In the genomic region with DNA sequence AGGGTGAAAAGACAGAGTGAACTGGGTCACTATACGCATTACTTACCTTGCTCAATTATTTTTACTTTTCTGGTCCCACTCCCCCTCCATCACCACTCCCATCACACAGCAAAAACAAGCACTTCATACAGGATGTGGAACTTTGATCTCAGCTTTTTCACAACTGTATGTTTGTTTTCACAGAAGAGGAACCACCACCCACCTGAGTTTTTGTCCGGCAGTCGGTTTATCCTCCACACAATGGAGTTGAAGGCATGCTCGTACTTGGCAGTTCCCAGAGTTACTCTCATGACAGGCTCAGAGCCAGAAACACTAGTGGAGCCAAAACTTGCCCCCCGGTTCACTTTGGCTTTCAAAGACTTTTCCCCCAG, we compare ENCODE assay signal across 16 cellular contexts. TPM values are rescaled to one million over a fixed set of nuclear protein-coding genes. Genes with fewer than 3 reads are reported as not detected.
DNase-seq lines count a peak whose midpoint lies in the region; ATAC-seq, FAIRE-seq and TF ChIP-seq lines count a peak whose summit lies in the region.
"Had no signal": no experiment of that assay in that cellular context is flagged by ENCODE, and none has a peak within 500 bp of the region (broad histone marks: within the 10 kb centered on the region; RNA-seq: fewer than 3 reads in every experiment).

No MANE protein-coding gene starts in this region.

- H3K18ac ChIP-seq in trophoblast cell (ENCODE audit: low read length) = no peak overlapping the region

- H3K9ac ChIP-seq in trophoblast cell (ENCODE audit: low read length) = no peak overlapping the region

- ATAC-seq in GM19025 (IDR thresholded peaks at IDR 0.05; ENCODE audit: low read depth, unreplicated experiment) = peak; percentile 34
- peak; percentile 24 for ATAC-seq in HG02938 (IDR thresholded peaks at IDR 0.05; ENCODE audit: unreplicated experiment)
- no peak for ATAC-seq in pancreas

- H3K4me1 Mint-ChIP-seq in brain = peaks cover 30% of the 10 kb centered on the region

- H3K4me1 ChIP-seq in trophoblast cell (ENCODE audit: control insufficient read depth in 1 of 2, insufficient read depth in 2 of 2, low read length in 2 of 2) (peaks cover 14 to 31% of the 10 kb centered on the region in 2 experiments), pancreas (no peaks in the 10 kb centered on the region)
- H3K4me1 ChIP-seq: upper lobe of left lung had no signal

- H3K9me3 ChIP-seq in trophoblast cell (ENCODE audit: insufficient read depth, low read depth, low read length) (no peaks in the 10 kb centered on the region), pancreas (no peaks in the 10 kb centered on the region)
- H3K9me3 ChIP-seq: esophagus squamous epithelium, upper lobe of left lung had no signal

- H3K23ac ChIP-seq in trophoblast cell (ENCODE audit: low read length) = no peak overlapping the region

- peaks cover 2% of the 10 kb centered on the region for H3K79me1 ChIP-seq in trophoblast cell (ENCODE audit: low read length)

- H3K14ac ChIP-seq in trophoblast cell (ENCODE audit: low read length) = no peak overlapping the region

- WGBS in trophoblast cell (ENCODE audit: extremely low coverage, insufficient coverage, insufficient read length) = no CpG with 5 or more reads among the region's 5 CpGs
- WGBS in pancreas, 2 donors = 85% methylated on average over 5 of the region's 5 CpGs

- H3K4me3 Mint-ChIP-seq in brain = no peak overlapping the region
- H3K4me3 Mint-ChIP-seq: mesothelial cell of epicardium had no signal

- H2BK120ac ChIP-seq in trophoblast cell (ENCODE audit: insufficient read depth, low read length, poor library complexity) = no peak overlapping the region

- no peak for DNase-seq in GM12891 (ENCODE audit: insufficient read length, low spot score)
- DNase-seq in trophoblast cell = no peak
- DNase-seq in pancreas = no peak
- DNase-seq in stimulated activated CD4-positive, alpha-beta T cell treated with anti-CD3 and anti-CD28 coated beads, Interleukin-15, amount 100 ng/mL, for 24 hours = no peak
- no peak for DNase-seq in H7
- DNase-seq: activated CD4-positive, alpha-beta T cell treated with anti-CD3 and anti-CD28 coated beads for 1 hour; Calu3; esophagus squamous epithelium; MV-4-11; stimulated activated CD4-positive, alpha-beta T cell treated with anti-CD3 and anti-CD28 coated beads, Interleukin-4, amount 100 ng/mL, for 1 hour; upper lobe of left lung had no signal

- H4K12ac ChIP-seq in trophoblast cell (ENCODE audit: low read depth, low read length) = no peak overlapping the region

- H2BK12ac ChIP-seq in trophoblast cell (ENCODE audit: low read length) = no peak overlapping the region

- H3K9me3 Mint-ChIP-seq in brain = no peaks in the 10 kb centered on the region
- H3K9me3 Mint-ChIP-seq: mesothelial cell of epicardium had no signal

- no peak overlapping the region for H4K91ac ChIP-seq in trophoblast cell (ENCODE audit: low read depth, low read length)

- H3K27ac Mint-ChIP-seq in brain = peak overlapping the region in 4 of 5 experiments; percentile 57 to 85 (median 79)
- H3K27ac Mint-ChIP-seq: mesothelial cell of epicardium had no signal

- TF ChIP-seq CTCF in brain (conservative IDR thresholded peaks at IDR 0.05) (no peak), pancreas (IDR thresholded peaks at IDR 0.05) (no peak)

- H2AK5ac ChIP-seq in trophoblast cell (ENCODE audit: low read length) = no peak overlapping the region

- FAIRE-seq in GM12891 (lab: Jason Lieb, UNC) = no peak
- FAIRE-seq in pancreas (lab: Jason Lieb, UNC) = no peak
- FAIRE-seq: H1 had no signal

- no peak overlapping the region for H2AFZ ChIP-seq in trophoblast cell (ENCODE audit: insufficient read depth, low read length, poor library complexity)

- TF ChIP-seq POLR2A in GM12891 (IDR thresholded peaks at IDR 0.05; ENCODE audit: low read depth, low read length) = no peak

- H3K36me3 ChIP-seq in trophoblast cell (ENCODE audit: control insufficient read depth in 1 of 2, insufficient read depth in 2 of 2, low read length in 2 of 2) (peaks cover 12 to 21% of the 10 kb centered on the region in 2 experiments), pancreas (no peaks in the 10 kb centered on the region), H7 (replicated peaks; ENCODE audit: control insufficient read depth, insufficient read depth, low read length) (no peaks in the 10 kb centered on the region; the same call in none of the 2 replicates)
- H3K36me3 ChIP-seq: upper lobe of left lung had no signal

- H3K27me3 ChIP-seq in trophoblast cell (ENCODE audit: insufficient read depth, low read length) = no peaks in the 10 kb centered on the region
- no peaks in the 10 kb centered on the region for H3K27me3 ChIP-seq in pancreas
- H3K27me3 ChIP-seq in H7 (ENCODE audit: control insufficient read depth, insufficient read depth, low read length) = no peaks in the 10 kb centered on the region
- H3K27me3 ChIP-seq: esophagus squamous epithelium, upper lobe of left lung had no signal

- intact Hi-C loops in pancreas (cut with DNase I) = loop anchor here in 1 of 3 donors (10.0 kb wide), 1 partner anchor 178 kb away; no protein-coding TSS in a partner anchor

- no peaks in the 10 kb centered on the region for H3K27me3 Mint-ChIP-seq in brain

- H2BK5ac ChIP-seq in trophoblast cell (ENCODE audit: low read depth, low read length, poor library complexity) = no peak overlapping the region

- H4K8ac ChIP-seq in trophoblast cell (ENCODE audit: low read depth, low read length) = no peak overlapping the region

- peaks cover 14% of the 10 kb centered on the region for H3K36me3 Mint-ChIP-seq in brain

- H3K4me3 ChIP-seq in trophoblast cell (ENCODE audit: low read depth, low read length) (no peak overlapping the region), pancreas (no peak overlapping the region), H7 (ENCODE audit: insufficient read depth, low read depth, low read length) (no peak overlapping the region)
- H3K4me3 ChIP-seq: esophagus squamous epithelium, upper lobe of left lung had no signal

- no peak overlapping the region for H3K4me2 ChIP-seq in trophoblast cell (ENCODE audit: low read length)

- H3K27ac ChIP-seq in trophoblast cell (ENCODE audit: low read depth, low read length) = no peak overlapping the region
- H3K27ac ChIP-seq in pancreas = no peak overlapping the region
- H3K27ac ChIP-seq: upper lobe of left lung had no signal

- no peaks in the 10 kb centered on the region for H3K79me2 ChIP-seq in trophoblast cell (ENCODE audit: control insufficient read depth, insufficient read depth, low read length, poor library complexity)

- no peak overlapping the region for H3K4ac ChIP-seq in trophoblast cell (ENCODE audit: low read depth, low read length)

TF ChIP-seq in GM12891, 5 proteins besides CTCF, POLR2A, EP300 and RAD21:
- TF ChIP-seq SPI1 (IDR thresholded peaks at IDR 0.05; ENCODE audit: low read depth, low read length) (peak; percentile 37), POLR2AphosphoS5 (IDR thresholded peaks at IDR 0.05; ENCODE audit: low read depth, low read length) (no peak), POU2F2 (IDR thresholded peaks at IDR 0.05; ENCODE audit: low read depth, low read length) (no peak), PAX5 (IDR thresholded peaks at IDR 0.05; ENCODE audit: insufficient read depth, low read length, severe bottlenecking) (no peak), TAF1 (IDR thresholded peaks at IDR 0.05; ENCODE audit: low read depth, low read length) (no peak)

RNA-seq across cellular contexts. Expression of gene GTF2A1, which starts 55.9 kb away (rescaled TPM):
- polyA plus RNA-seq in GM12891 (2012; ENCODE audit: low read depth, missing spikeins) = 7.8 TPM
- 11.5 TPM for polyA plus RNA-seq in brain (ENCODE audit: insufficient read depth, low read depth, low replicate concordance)
- polyA plus RNA-seq in trophoblast cell (2013) = 21.0 and 22.7 TPM in 2 replicates
- 10 to 100 TPM in 4 of 6 donors, 1 to 10 TPM in 2; 9.2 to 14.6 (median 11.5) TPM for total RNA-seq in pancreas
- 1 to 10 TPM; 2.4 to 5.3 TPM for polyA plus RNA-seq in pancreas
- 25.8 and 29.6 TPM in 2 replicates for total RNA-seq in H7 (2014; rRNA removed; shearing (Covaris generic))

Comparison
In these comparisons a context has a peak if more than half of its experiments do, and no peak if none do; other contexts are left out.
1. ATAC-seq: peak in GM19025 (single experiment) and HG02938 (single experiment); none in pancreas (0 of 4).